8 cellular contexts compared by ENCODE assay signal in the genomic region with DNA sequence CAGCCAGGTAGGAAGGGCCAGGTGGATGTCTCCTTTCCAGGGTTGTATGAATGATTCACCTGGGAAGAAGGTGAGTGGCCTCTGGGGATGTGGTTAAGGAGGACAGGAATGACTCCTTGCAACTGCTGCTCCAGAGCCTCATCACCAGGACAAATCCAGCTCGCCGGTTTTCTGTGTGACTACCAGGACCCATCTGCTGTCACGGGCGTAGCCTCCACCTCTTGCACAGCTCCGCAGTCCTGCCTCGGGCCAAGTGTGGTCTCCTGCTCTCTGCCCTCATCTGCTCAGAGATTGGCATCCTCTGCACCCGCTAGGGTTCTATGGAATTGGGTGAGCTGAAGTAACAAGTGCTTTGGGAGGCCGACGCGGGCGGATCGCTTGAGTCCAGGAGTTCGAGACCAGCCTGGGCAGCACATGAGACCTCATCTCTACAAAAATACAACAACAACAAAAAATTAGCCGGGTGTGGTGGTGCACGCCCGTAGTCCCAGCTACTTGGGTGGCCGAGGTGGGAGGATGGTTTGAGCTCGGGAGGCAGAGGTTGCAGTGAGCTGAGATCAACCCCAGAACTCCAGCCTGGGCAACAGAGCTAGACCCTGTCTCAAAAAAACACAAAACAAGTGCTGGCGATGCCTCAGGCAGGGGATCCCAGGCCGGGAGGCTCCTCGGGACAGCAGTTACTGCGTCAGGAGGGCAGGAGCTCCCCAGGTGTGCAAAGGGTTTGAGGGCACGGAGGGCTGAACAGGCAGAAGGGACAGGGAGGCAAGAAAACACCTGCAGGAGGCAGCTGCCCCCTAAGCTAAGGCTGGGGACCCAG. TPM values are rescaled to one million over a fixed set of nuclear protein-coding genes. Genes with fewer than 3 reads are reported as not detected.
DNase-seq lines count a peak whose midpoint lies in the region; ATAC-seq, FAIRE-seq and TF ChIP-seq lines count a peak whose summit lies in the region.

No MANE protein-coding gene starts in this region.

- TF ChIP-seq POLR2A in esophagus squamous epithelium (IDR thresholded peaks at IDR 0.05) = no peak

- H2AK5ac ChIP-seq in trophoblast cell (ENCODE audit: low read length) = peak overlapping the region; percentile 31

- peaks cover 11% of the 10 kb centered on the region for H3K79me1 ChIP-seq in trophoblast cell (ENCODE audit: low read length)

- H3K14ac ChIP-seq in trophoblast cell (ENCODE audit: low read length) = peak overlapping the region; percentile 69

- H3K9ac ChIP-seq in DND-41 (ENCODE audit: low read depth, low read length) (peak overlapping the region; percentile 98), trophoblast cell (ENCODE audit: low read length) (no peak overlapping the region)

- no peaks in the 10 kb centered on the region for H3K9me2 ChIP-seq in PC-9 (ENCODE audit: insufficient read depth)

- H3K9me3 ChIP-seq in DND-41 (ENCODE audit: insufficient read depth, low read length, severe bottlenecking) (no peaks in the 10 kb centered on the region), PC-9 (ENCODE audit: insufficient read depth, low read depth) (no peaks in the 10 kb centered on the region), esophagus squamous epithelium (no peaks in the 10 kb centered on the region), trophoblast cell (ENCODE audit: insufficient read depth, low read depth, low read length) (peaks cover 4% of the 10 kb centered on the region)

- ATAC-seq in DND-41 (ENCODE audit: insufficient read depth, low read depth) (no peak), GM19463 (IDR thresholded peaks at IDR 0.05; ENCODE audit: unreplicated experiment) (no peak)

- H2BK12ac ChIP-seq in trophoblast cell (ENCODE audit: low read length) = no peak overlapping the region

- H3K18ac ChIP-seq in trophoblast cell (ENCODE audit: low read length) = no peak overlapping the region

- peaks cover 14% of the 10 kb centered on the region for H3K36me3 ChIP-seq in DND-41 (ENCODE audit: insufficient read depth, low read length)
- no peaks in the 10 kb centered on the region; the same call in 1 of the 2 replicates for H3K36me3 ChIP-seq in PC-9 (ENCODE audit: low read depth)
- H3K36me3 ChIP-seq in esophagus squamous epithelium = peaks cover 0 to 8% (median 0%) of the 10 kb centered on the region in 3 donors
- H3K36me3 ChIP-seq in trophoblast cell (ENCODE audit: control insufficient read depth in 1 of 2, insufficient read depth in 2 of 2, low read length in 2 of 2) = peaks cover 6 to 7% of the 10 kb centered on the region in 2 experiments

- TF ChIP-seq CTCF in DND-41 (IDR thresholded peaks at IDR 0.05; ENCODE audit: borderline replicate concordance, extremely low read depth, low read length, poor library complexity, severe bottlenecking) (no peak), PC-9 (conservative IDR thresholded peaks at IDR 0.05) (no peak), esophagus squamous epithelium (IDR thresholded peaks at IDR 0.05) (no peak)

- CTCF ChIA-PET in PC-9 (lab: Charles Lee) = interaction anchor here (0.6 to 1.4 kb wide), 4 partner anchors 15 to 218 kb away, joined by 3 to 12 read pairs (median 4); no protein-coding TSS in a partner anchor

- H4K12ac ChIP-seq in trophoblast cell (ENCODE audit: low read depth, low read length) = peak overlapping the region; percentile 61

- H2BK5ac ChIP-seq in trophoblast cell (ENCODE audit: low read depth, low read length, poor library complexity) = no peak overlapping the region

- peak overlapping the region; percentile 43 for H3K23ac ChIP-seq in trophoblast cell (ENCODE audit: low read length)

- DNase-seq in DND-41 (no peak), PC-9 (peak; percentile 15 to 69), esophagus squamous epithelium (lab: John Stamatoyannopoulos, UW) (no peak), trophoblast cell (peak; percentile 99), NCI-H82 (lab: John Stamatoyannopoulos, UW) (no peak), OCI-M2 (lab: John Stamatoyannopoulos, UW; ENCODE audit: unreplicated experiment) (no peak), RCC 7860 (ENCODE audit: low spot score) (no peak)

- H3K4ac ChIP-seq in trophoblast cell (ENCODE audit: low read depth, low read length) = no peak overlapping the region

- H3K79me2 ChIP-seq in DND-41 (ENCODE audit: insufficient read depth, low read length) (peaks cover 18% of the 10 kb centered on the region), PC-9 (ENCODE audit: low read depth) (peaks cover 17% of the 10 kb centered on the region; the same call in 1 of the 2 replicates), trophoblast cell (ENCODE audit: control insufficient read depth, insufficient read depth, low read length, poor library complexity) (peaks cover 8% of the 10 kb centered on the region)

- H2AFZ ChIP-seq in DND-41 (ENCODE audit: low read depth, low read length) (peak overlapping the region; percentile 96), PC-9 (peak overlapping the region; percentile 74; the same call in 1 of the 2 replicates), trophoblast cell (ENCODE audit: insufficient read depth, low read length, poor library complexity) (peak overlapping the region; percentile 94)

- POLR2A ChIA-PET in PC-9 (lab: Charles Lee; ENCODE audit: unreplicated experiment) = interaction anchor here (0.9 kb wide), 2 partner anchors 32 to 47 kb away, joined by 5 to 7 read pairs; partner anchors contain the start of genes DTYMK and ING5

- H3K4me3 ChIP-seq in DND-41 (ENCODE audit: low read depth in 1 of 2, low read length in 2 of 2) (peak overlapping the region; percentile 25 to 98; a peak in 3 of 4 replicates), PC-9 (peak overlapping the region; percentile 37; the same call in 1 of the 2 replicates), esophagus squamous epithelium (peak overlapping the region; percentile 79 to 89 (median 82)), trophoblast cell (ENCODE audit: low read depth, low read length) (peak overlapping the region; percentile 15)

- peak overlapping the region; percentile 98 for H3K4me2 ChIP-seq in DND-41 (ENCODE audit: insufficient read depth, low read length)
- peak overlapping the region; percentile 71 for H3K4me2 ChIP-seq in PC-9
- H3K4me2 ChIP-seq in trophoblast cell (ENCODE audit: low read length) = peak overlapping the region; percentile 67

- WGBS in esophagus squamous epithelium, 2 donors = 65 to 69% methylated on average over 10 to 16 of the region's 23 CpGs
- no CpG with 5 or more reads among the region's 23 CpGs for WGBS in trophoblast cell (ENCODE audit: extremely low coverage, insufficient coverage, insufficient read length)

- H3K27me3 ChIP-seq in DND-41 (ENCODE audit: insufficient read depth, low read length, poor library complexity) (no peaks in the 10 kb centered on the region), PC-9 (ENCODE audit: insufficient read depth, low read depth) (no peaks in the 10 kb centered on the region), esophagus squamous epithelium (no peaks in the 10 kb centered on the region), trophoblast cell (ENCODE audit: insufficient read depth, low read length) (no peaks in the 10 kb centered on the region)

- H4K20me1 ChIP-seq in DND-41 (ENCODE audit: insufficient read depth, low read length) (peaks cover 7% of the 10 kb centered on the region; the same call in 1 of the 2 replicates), PC-9 (ENCODE audit: insufficient read depth) (peaks cover 13% of the 10 kb centered on the region; the same call in 1 of the 2 replicates)

- FAIRE-seq in RCC 7860 (lab: Jason Lieb, UNC) = no peak

- H3K4me1 ChIP-seq in DND-41 (ENCODE audit: insufficient read depth, low read length) (peaks cover 17% of the 10 kb centered on the region), PC-9 (replicated peaks; ENCODE audit: insufficient read depth) (peaks cover 16% of the 10 kb centered on the region), esophagus squamous epithelium (peaks cover 6 to 49% (median 15%) of the 10 kb centered on the region in 3 donors), trophoblast cell (ENCODE audit: control insufficient read depth in 1 of 2, insufficient read depth in 2 of 2, low read length in 2 of 2) (peaks cover 7 to 8% of the 10 kb centered on the region in 2 experiments)

- H3K27ac ChIP-seq in DND-41 (ENCODE audit: low read length) (peak overlapping the region; percentile 64), PC-9 (no peak overlapping the region), esophagus squamous epithelium (peak overlapping the region; percentile 83 to 97 (median 93)), trophoblast cell (ENCODE audit: low read depth, low read length) (no peak overlapping the region)

- intact Hi-C loops in PC-9 (cut with micrococcal nuclease; ENCODE audit: unreplicated experiment) (loop anchor here (1.0 to 10.0 kb wide), 3 partner anchors 31 to 377 kb away; partner anchors contain the start of genes FARP2 and ING5), esophagus squamous epithelium (cut with DNase I) (loop anchor here (10.0 kb wide), 1 partner anchor 141 kb away; no protein-coding TSS in a partner anchor)

- BruUV-seq in PC-9 (replicated peaks; lab: Mats Ljungman, UMichigan) = no TSS peak

- peaks cover 25% of the 10 kb centered on the region for H3F3A ChIP-seq in PC-9 (ENCODE audit: insufficient read depth, low read depth)

- peak overlapping the region; percentile 87 for H4K8ac ChIP-seq in trophoblast cell (ENCODE audit: low read depth, low read length)

- peak overlapping the region; percentile 45 for H4K91ac ChIP-seq in trophoblast cell (ENCODE audit: low read depth, low read length)

- H2BK120ac ChIP-seq in trophoblast cell (ENCODE audit: insufficient read depth, low read length, poor library complexity) = peak overlapping the region; percentile 54

RNA-seq across cellular contexts. Expression of gene D2HGDH, which starts 0.8 kb away (rescaled TPM):
- total RNA-seq in PC-9 (2021) (131 and 232 TPM in 2 replicates), esophagus squamous epithelium (10 to 100 TPM; 16.9 to 33.4 (median 23.6) TPM)
- polyA plus RNA-seq in trophoblast cell (2013) = 4.0 and 4.2 TPM in 2 replicates

RNA-seq across cellular contexts. Expression of gene ING5, which starts 31.8 kb away (rescaled TPM):
- 79.7 and 106 TPM in 2 replicates for total RNA-seq in PC-9 (2021)
- 10 to 100 TPM; 10.4 to 39.3 (median 18.8) TPM for total RNA-seq in esophagus squamous epithelium
- 12.8 and 13.8 TPM in 2 replicates for polyA plus RNA-seq in trophoblast cell (2013)

RNA-seq across cellular contexts. Expression of gene GAL3ST2, which starts 43.0 kb away (rescaled TPM):
- total RNA-seq in PC-9 (2021) = 3.9 and 4.3 TPM in 2 replicates
- under 1 TPM in 1 of 4 donors, not detected in 3; 0.38 TPM for total RNA-seq in esophagus squamous epithelium
- 0.19 and 0.24 TPM in 2 replicates for polyA plus RNA-seq in trophoblast cell (2013)

RNA-seq across cellular contexts. Expression of gene DTYMK, which starts 47.0 kb away (rescaled TPM):
- total RNA-seq in PC-9 (2021) (183 and 191 TPM in 2 replicates), esophagus squamous epithelium (10 to 100 TPM; 14.6 to 40.3 (median 21.9) TPM)
- polyA plus RNA-seq in trophoblast cell (2013) = 37.3 and 38.1 TPM in 2 replicates

Comparison
In these comparisons a context has a peak if more than half of its experiments do, and no peak if none do; other contexts are left out.
1. DNase-seq: peak in PC-9 (2 of 2) and trophoblast cell (2 of 2); none in DND-41 (single experiment), esophagus squamous epithelium (single experiment), NCI-H82 (single experiment), OCI-M2 (single experiment) and RCC 7860 (single experiment).
2. H3K27ac ChIP-seq: peak in DND-41 (single experiment) and esophagus squamous epithelium (4 of 4); none in PC-9 (single experiment) and trophoblast cell (single experiment).
3. H3K4me3 ChIP-seq: peak in every context shown above with its lines; median percentile 82 in esophagus squamous epithelium; 62 in DND-41; 37 in PC-9; 15 in trophoblast cell.
4. Peak in every context shown above with its lines, with median percentiles within 50 percentile points of each other: H2AFZ ChIP-seq and H3K4me2 ChIP-seq.